Comparison of ENCODE assay signal across 9 cellular contexts in genomic region chr6:6942826-6943225, GRCh38.
DNase-seq lines count a peak whose midpoint lies in the region; ATAC-seq, FAIRE-seq and TF ChIP-seq lines count a peak whose summit lies in the region.
"Had no signal": no experiment of that assay in that cellular context is flagged by ENCODE, and none has a peak within 500 bp of the region (broad histone marks: within the 10 kb centered on the region; RNA-seq: fewer than 3 reads in every experiment).

No MANE protein-coding gene starts in this region.

- H2BK120ac ChIP-seq in neuronal stem cell (ENCODE audit: low read depth, low read length): no peak overlapping the region

- ATAC-seq in GM21717 (IDR thresholded peaks at IDR 0.05; ENCODE audit: unreplicated experiment) (peak; percentile 63), K562 (peak; percentile 56; the same call in 2 of the 3 replicates)

- CTCF ChIA-PET in K562 (lab: Yijun Ruan, JAX; ENCODE audit: low intra/inter-chr PET ratio): no interaction called here

- no peaks in the 10 kb centered on the region for H3K9me1 ChIP-seq in K562 (ENCODE audit: control insufficient read depth, insufficient read depth, low read length)

- H3K9ac ChIP-seq in K562 (ENCODE audit: insufficient read depth in 1 of 2, low read depth in 2 of 2, low read length in 2 of 2): peak overlapping the region in 1 of 2 experiments; percentile 79; a peak in 1 of 4 replicates
- no peak overlapping the region for H3K9ac ChIP-seq in neuronal stem cell (ENCODE audit: low read depth, low read length, poor library complexity)
- H3K9ac ChIP-seq: parathyroid adenoma had no signal

- TF ChIP-seq POLR2A in K562 (conservative IDR thresholded peaks at IDR 0.05): no peak

- no peak overlapping the region for H3K27ac ChIP-seq in K562 (ENCODE audit: extremely low read depth, low read depth, low read length)
- no peak overlapping the region for H3K27ac ChIP-seq in neuronal stem cell (replicated peaks; ENCODE audit: low read length)
- H3K27ac ChIP-seq: parathyroid adenoma had no signal

- H3K4ac ChIP-seq in neuronal stem cell (ENCODE audit: low read length): no peak overlapping the region

- H3K14ac ChIP-seq in neuronal stem cell (ENCODE audit: low read length): no peak overlapping the region

- H3K9me3 ChIP-seq in K562 (replicated peaks; ENCODE audit: control insufficient read depth, insufficient read depth, low read depth, low read length) (no peaks in the 10 kb centered on the region), neuronal stem cell (replicated peaks in 1 of 2; ENCODE audit: control insufficient read depth in 2 of 2, insufficient read depth in 1 of 2, low read depth in 1 of 2, low read length in 2 of 2) (no peaks in the 10 kb centered on the region)

- TF ChIP-seq EP300 in K562 (IDR thresholded peaks at IDR 0.05; ENCODE audit: low read length): no peak

- BruUV-seq in K562 (replicated peaks; lab: Mats Ljungman, UMichigan): no TSS peak

- no peak for TF ChIP-seq CTCF in K562 (IDR thresholded peaks at IDR 0.05 in 2 of 3, conservative IDR thresholded peaks at IDR 0.05 in 1 of 3; ENCODE audit: insufficient read depth in 2 of 3, low read depth in 1 of 3, low read length in 3 of 3)

- H3K36me3 ChIP-seq in K562 (ENCODE audit: control insufficient read depth, insufficient read depth, low read length) (no peaks in the 10 kb centered on the region), neuronal stem cell (replicated peaks in 1 of 2; ENCODE audit: control insufficient read depth in 2 of 2, insufficient read depth in 2 of 2, low read length in 2 of 2) (no peaks in the 10 kb centered on the region)

- H2AK5ac ChIP-seq in neuronal stem cell (ENCODE audit: low read depth, low read length): no peak overlapping the region

- H3K4me2 ChIP-seq in K562 (ENCODE audit: insufficient read depth, low read length) (no peak overlapping the region), neuronal stem cell (ENCODE audit: insufficient read depth, low read length, poor library complexity, severe bottlenecking) (no peak overlapping the region)

- H2AFZ ChIP-seq in K562 (ENCODE audit: low read depth, low read length) (peak overlapping the region; percentile 49), neuronal stem cell (ENCODE audit: low read length) (no peak overlapping the region)
- H2AFZ ChIP-seq: parathyroid adenoma had no signal

- H3K79me1 ChIP-seq in neuronal stem cell (ENCODE audit: low read depth, low read length): no peaks in the 10 kb centered on the region

- H3K4me3 ChIP-seq in K562 (no peak overlapping the region), neuronal stem cell (ENCODE audit: low read length in 2 of 2) (no peak overlapping the region)

- H3K4me1 ChIP-seq in K562 (replicated peaks in 1 of 2; ENCODE audit: control insufficient read depth in 2 of 2, insufficient read depth in 2 of 2, low read length in 2 of 2) (peaks cover 0 to 3% of the 10 kb centered on the region in 2 experiments; a peak in 1 of 5 replicates), neuronal stem cell (ENCODE audit: control insufficient read depth in 2 of 2, insufficient read depth in 1 of 2, low read depth in 1 of 2, low read length in 2 of 2) (peaks cover 0 to 4% of the 10 kb centered on the region in 2 donors)
- H3K4me1 ChIP-seq: parathyroid adenoma had no signal

- H4K91ac ChIP-seq in neuronal stem cell (ENCODE audit: low read depth, low read length, poor library complexity): no peak overlapping the region

- TF ChIP-seq RAD21 in K562 (CRISPR knock-in tag; conservative IDR thresholded peaks at IDR 0.05 in 1 of 2, IDR thresholded peaks at IDR 0.05 in 1 of 2): no peak

- H3K27me3 ChIP-seq in K562 (ENCODE audit: control insufficient read depth in 2 of 2, insufficient read depth in 2 of 2, low read length in 2 of 2) (no peaks in the 10 kb centered on the region), neuronal stem cell (ENCODE audit: control insufficient read depth in 3 of 3, insufficient read depth in 3 of 3, low read depth in 1 of 3, low read length in 3 of 3) (no peaks in the 10 kb centered on the region)

- H4K20me1 ChIP-seq in K562 (replicated peaks; ENCODE audit: control insufficient read depth, insufficient read depth, low read length): no peaks in the 10 kb centered on the region

- H2BK15ac ChIP-seq in neuronal stem cell (ENCODE audit: low read length): no peak overlapping the region

- H3K18ac ChIP-seq in neuronal stem cell (ENCODE audit: low read length): no peak overlapping the region

- peak; percentile 64 for FAIRE-seq in K562 (lab: Jason Lieb, UNC)

- no peak overlapping the region for H3K23ac ChIP-seq in neuronal stem cell (ENCODE audit: low read depth, low read length, poor library complexity)

- 55% methylated on average over 13 of the region's 13 CpGs for WGBS in K562 (ENCODE audit: insufficient coverage, low coverage, missing lambda C conversion rate)
- WGBS in neuronal stem cell (ENCODE audit: extremely low coverage in 2 of 2, insufficient read length in 2 of 2, insufficient replicate concordance in 1 of 2), 2 donors: no CpG with 5 or more reads among the region's 13 CpGs

- H2BK5ac ChIP-seq in neuronal stem cell (ENCODE audit: low read length): no peak overlapping the region

- in situ Hi-C loops in K562 (cut with MboI): no loop called here

- H3K79me2 ChIP-seq in K562 (ENCODE audit: control insufficient read depth, insufficient read depth, low read length): no peaks in the 10 kb centered on the region
- H3K79me2 ChIP-seq: parathyroid adenoma had no signal

- intact Hi-C loops in K562 (cut with micrococcal nuclease): no loop called here

- POLR2A ChIA-PET in K562 (lab: Yijun Ruan, JAX): interaction anchor here (0.6 kb wide), 2 partner anchors 18 to 387 kb away, joined by 3 read pairs; no protein-coding TSS in a partner anchor

- peak; percentile 95 for DNase-seq in DMS53 (lab: John Stamatoyannopoulos, UW)
- DNase-seq in NCI-H187 (lab: John Stamatoyannopoulos, UW): peak; percentile 42 to 72
- no peak for DNase-seq in K562 (ENCODE audit: extremely low read depth in 1 of 4, low spot score in 3 of 4)
- peak; percentile 26 for DNase-seq in pons (ENCODE audit: low spot score)
- no peak for DNase-seq in neuronal stem cell (ENCODE audit: low spot score)
- no peak for DNase-seq in dedifferentiated amniotic fluid mesenchymal stem cell (ENCODE audit: extremely low spot score)
- no peak for DNase-seq in inferior parietal cortex (ENCODE audit: extremely low spot score)

- H2BK12ac ChIP-seq in neuronal stem cell (ENCODE audit: low read length): no peak overlapping the region

- no peak overlapping the region for H4K8ac ChIP-seq in neuronal stem cell (ENCODE audit: low read depth, low read length)

TF ChIP-seq in K562, 482 proteins besides CTCF, POLR2A, EP300 and RAD21 (continues in another document):
- TF ChIP-seq JUND (IDR thresholded peaks at IDR 0.05; ENCODE audit: borderline replicate concordance, low read depth, low read length): no peak
- no peak for TF ChIP-seq JUND (tag; IDR thresholded peaks at IDR 0.05; ENCODE audit: borderline replicate concordance, low read depth, low read length)
- TF ChIP-seq ELF2 (CRISPR knock-in tag; IDR thresholded peaks at IDR 0.05): no peak
- TF ChIP-seq ZNF695 (CRISPR knock-in tag; IDR thresholded peaks at IDR 0.05): no peak
- no peak for TF ChIP-seq TAF1 (IDR thresholded peaks at IDR 0.05; ENCODE audit: control insufficient read depth, extremely low read depth, insufficient read depth, low read length, severe bottlenecking)
- TF ChIP-seq DDX20 (tag; IDR thresholded peaks at IDR 0.05; ENCODE audit: low read depth): no peak
- no peak for TF ChIP-seq HMBOX1 (IDR thresholded peaks at IDR 0.05)
- no peak for TF ChIP-seq ERF (CRISPR knock-in tag; IDR thresholded peaks at IDR 0.05)
- TF ChIP-seq, protein P1, sequence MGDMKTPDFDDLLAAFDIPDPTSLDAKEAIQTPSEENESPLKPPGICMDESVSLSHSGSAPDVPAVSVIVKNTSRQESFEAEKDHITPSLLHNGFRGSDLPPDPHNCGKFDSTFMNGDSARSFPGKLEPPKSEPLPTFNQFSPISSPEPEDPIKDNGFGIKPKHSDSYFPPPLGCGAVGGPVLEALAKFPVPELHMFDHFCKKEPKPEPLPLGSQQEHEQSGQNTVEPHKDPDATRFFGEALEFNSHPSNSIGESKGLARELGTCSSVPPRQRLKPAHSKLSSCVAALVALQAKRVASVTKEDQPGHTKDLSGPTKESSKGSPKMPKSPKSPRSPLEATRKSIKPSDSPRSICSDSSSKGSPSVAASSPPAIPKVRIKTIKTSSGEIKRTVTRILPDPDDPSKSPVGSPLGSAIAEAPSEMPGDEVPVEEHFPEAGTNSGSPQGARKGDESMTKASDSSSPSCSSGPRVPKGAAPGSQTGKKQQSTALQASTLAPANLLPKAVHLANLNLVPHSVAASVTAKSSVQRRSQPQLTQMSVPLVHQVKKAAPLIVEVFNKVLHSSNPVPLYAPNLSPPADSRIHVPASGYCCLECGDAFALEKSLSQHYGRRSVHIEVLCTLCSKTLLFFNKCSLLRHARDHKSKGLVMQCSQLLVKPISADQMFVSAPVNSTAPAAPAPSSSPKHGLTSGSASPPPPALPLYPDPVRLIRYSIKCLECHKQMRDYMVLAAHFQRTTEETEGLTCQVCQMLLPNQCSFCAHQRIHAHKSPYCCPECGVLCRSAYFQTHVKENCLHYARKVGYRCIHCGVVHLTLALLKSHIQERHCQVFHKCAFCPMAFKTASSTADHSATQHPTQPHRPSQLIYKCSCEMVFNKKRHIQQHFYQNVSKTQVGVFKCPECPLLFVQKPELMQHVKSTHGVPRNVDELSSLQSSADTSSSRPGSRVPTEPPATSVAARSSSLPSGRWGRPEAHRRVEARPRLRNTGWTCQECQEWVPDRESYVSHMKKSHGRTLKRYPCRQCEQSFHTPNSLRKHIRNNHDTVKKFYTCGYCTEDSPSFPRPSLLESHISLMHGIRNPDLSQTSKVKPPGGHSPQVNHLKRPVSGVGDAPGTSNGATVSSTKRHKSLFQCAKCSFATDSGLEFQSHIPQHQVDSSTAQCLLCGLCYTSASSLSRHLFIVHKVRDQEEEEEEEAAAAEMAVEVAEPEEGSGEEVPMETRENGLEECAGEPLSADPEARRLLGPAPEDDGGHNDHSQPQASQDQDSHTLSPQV (IDR thresholded peaks at IDR 0.05): no peak
- no peak for TF ChIP-seq ADNP (tag; IDR thresholded peaks at IDR 0.05)
- TF ChIP-seq GABPB1 (CRISPR knock-in tag; IDR thresholded peaks at IDR 0.05): no peak
- TF ChIP-seq KDM2B (CRISPR knock-in tag; IDR thresholded peaks at IDR 0.05): no peak
- TF ChIP-seq ZNF140 (CRISPR knock-in tag; IDR thresholded peaks at IDR 0.05): no peak
- no peak for TF ChIP-seq FOS (IDR thresholded peaks at IDR 0.05; ENCODE audit: extremely low read depth, insufficient read length)

Comparison
In these comparisons a context has a peak if more than half of its experiments do, and no peak if none do; other contexts are left out.
1. DNase-seq: peak in DMS53 (single experiment), NCI-H187 (2 of 2) and pons (single experiment); none in K562 (0 of 4), neuronal stem cell (single experiment), dedifferentiated amniotic fluid mesenchymal stem cell (single experiment) and inferior parietal cortex (single experiment).